1 cellular context compared by ENCODE assay signal in the genomic region with DNA sequence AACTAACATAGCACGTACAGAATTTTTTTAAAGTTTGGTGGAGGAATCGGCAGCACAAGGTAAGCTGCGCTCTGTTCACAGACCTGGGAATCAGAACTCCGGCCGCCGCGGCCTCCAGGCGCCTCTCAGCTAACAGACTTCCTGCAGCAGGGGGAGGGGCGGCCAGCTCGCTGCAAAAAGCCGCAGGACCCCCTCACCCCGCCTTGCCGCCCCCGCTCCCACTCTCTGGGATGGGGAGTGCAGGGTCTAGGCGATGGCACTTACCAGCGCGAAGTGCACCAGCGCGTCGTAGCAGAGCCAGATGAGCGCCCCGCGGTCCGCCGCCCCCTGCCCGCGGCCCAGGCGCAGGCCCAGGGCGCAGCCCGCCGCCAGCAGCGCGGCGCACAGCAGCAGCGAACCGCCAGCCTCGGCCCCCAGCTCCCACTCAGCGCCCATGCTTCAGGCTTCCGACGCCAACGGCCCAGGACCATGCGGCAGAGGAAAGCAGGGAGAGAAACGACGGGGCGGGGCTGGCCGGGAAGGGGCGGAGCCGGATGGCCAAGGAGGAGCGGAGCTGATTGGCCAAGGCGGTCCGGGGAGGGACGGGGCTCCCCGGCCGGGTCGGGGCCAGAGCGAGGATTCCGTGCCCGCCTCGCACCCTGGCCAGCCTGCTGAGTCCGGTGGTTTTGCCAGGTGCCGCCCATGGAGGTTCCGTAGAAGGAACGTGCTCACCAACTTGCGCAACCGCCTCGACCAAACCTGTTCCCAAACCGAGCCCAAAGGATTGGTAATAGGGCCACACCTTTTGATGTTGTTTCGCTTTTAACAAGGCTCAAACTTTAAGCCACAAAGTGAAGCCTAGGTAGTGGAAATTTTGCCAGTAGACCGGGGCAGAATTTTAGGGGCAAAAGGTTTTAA.
TF ChIP-seq lines count a peak whose summit lies in the region.

A gene (minus strand): TSS at position 497 of the 897 bp plus-strand sequence. CDS start 62 bp downstream, at position 435.

TF ChIP-seq in HepG2, 621 proteins besides CTCF, POLR2A, EP300 and RAD21 (continued from another document and continues in another):
- TF ChIP-seq, protein P1, sequence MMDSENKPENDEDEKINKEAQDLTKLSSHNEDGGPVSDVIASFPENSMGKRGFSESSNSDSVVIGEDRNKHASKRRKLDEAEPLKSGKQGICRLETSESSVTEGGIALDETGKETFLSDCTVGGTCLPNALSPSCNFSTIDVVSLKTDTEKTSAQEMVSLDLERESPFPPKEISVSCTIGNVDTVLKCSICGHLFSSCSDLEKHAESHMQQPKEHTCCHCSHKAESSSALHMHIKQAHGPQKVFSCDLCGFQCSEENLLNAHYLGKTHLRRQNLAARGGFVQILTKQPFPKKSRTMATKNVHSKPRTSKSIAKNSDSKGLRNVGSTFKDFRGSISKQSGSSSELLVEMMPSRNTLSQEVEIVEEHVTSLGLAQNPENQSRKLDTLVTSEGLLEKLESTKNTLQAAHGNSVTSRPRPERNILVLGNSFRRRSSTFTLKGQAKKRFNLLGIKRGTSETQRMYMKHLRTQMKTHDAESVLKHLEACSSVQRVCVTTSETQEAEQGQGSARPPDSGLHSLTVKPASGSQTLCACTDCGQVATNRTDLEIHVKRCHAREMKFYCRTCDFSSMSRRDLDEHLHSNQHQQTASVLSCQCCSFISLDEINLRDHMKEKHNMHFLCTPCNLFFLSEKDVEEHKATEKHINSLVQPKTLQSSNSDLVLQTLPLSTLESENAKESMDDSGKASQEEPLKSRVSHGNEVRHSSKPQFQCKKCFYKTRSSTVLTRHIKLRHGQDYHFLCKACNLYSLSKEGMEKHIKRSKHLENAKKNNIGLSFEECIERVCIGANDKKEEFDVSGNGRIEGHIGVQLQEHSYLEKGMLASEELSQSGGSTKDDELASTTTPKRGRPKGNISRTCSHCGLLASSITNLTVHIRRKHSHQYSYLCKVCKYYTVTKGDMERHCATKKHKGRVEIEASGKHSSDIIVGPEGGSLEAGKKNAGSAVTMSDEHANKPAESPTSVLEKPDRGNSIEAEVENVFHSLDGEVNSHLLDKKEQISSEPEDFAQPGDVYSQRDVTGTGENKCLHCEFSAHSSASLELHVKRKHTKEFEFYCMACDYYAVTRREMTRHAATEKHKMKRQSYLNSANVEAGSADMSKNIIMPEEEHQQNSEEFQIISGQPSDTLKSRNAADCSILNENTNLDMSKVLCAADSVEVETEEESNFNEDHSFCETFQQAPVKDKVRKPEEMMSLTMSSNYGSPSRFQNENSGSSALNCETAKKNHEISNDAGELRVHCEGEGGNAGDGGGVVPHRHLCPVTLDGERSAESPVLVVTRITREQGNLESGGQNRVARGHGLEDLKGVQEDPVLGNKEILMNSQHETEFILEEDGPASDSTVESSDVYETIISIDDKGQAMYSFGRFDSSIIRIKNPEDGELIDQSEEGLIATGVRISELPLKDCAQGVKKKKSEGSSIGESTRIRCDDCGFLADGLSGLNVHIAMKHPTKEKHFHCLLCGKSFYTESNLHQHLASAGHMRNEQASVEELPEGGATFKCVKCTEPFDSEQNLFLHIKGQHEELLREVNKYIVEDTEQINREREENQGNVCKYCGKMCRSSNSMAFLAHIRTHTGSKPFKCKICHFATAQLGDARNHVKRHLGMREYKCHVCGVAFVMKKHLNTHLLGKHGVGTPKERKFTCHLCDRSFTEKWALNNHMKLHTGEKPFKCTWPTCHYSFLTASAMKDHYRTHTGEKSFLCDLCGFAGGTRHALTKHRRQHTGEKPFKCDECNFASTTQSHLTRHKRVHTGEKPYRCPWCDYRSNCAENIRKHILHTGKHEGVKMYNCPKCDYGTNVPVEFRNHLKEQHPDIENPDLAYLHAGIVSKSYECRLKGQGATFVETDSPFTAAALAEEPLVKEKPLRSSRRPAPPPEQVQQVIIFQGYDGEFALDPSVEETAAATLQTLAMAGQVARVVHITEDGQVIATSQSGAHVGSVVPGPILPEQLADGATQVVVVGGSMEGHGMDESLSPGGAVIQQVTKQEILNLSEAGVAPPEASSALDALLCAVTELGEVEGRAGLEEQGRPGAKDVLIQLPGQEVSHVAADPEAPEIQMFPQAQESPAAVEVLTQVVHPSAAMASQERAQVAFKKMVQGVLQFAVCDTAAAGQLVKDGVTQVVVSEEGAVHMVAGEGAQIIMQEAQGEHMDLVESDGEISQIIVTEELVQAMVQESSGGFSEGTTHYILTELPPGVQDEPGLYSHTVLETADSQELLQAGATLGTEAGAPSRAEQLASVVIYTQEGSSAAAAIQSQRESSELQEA (CRISPR knock-in tag; IDR thresholded peaks at IDR 0.05; ENCODE audit: not compliant biosample characterization), result no peak
- TF ChIP-seq, protein P2, sequence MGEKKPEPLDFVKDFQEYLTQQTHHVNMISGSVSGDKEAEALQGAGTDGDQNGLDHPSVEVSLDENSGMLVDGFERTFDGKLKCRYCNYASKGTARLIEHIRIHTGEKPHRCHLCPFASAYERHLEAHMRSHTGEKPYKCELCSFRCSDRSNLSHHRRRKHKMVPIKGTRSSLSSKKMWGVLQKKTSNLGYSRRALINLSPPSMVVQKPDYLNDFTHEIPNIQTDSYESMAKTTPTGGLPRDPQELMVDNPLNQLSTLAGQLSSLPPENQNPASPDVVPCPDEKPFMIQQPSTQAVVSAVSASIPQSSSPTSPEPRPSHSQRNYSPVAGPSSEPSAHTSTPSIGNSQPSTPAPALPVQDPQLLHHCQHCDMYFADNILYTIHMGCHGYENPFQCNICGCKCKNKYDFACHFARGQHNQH (CRISPR knock-in tag; IDR thresholded peaks at IDR 0.05), result no peak; the same call in none of the 2 replicates
- TF ChIP-seq, protein P3, sequence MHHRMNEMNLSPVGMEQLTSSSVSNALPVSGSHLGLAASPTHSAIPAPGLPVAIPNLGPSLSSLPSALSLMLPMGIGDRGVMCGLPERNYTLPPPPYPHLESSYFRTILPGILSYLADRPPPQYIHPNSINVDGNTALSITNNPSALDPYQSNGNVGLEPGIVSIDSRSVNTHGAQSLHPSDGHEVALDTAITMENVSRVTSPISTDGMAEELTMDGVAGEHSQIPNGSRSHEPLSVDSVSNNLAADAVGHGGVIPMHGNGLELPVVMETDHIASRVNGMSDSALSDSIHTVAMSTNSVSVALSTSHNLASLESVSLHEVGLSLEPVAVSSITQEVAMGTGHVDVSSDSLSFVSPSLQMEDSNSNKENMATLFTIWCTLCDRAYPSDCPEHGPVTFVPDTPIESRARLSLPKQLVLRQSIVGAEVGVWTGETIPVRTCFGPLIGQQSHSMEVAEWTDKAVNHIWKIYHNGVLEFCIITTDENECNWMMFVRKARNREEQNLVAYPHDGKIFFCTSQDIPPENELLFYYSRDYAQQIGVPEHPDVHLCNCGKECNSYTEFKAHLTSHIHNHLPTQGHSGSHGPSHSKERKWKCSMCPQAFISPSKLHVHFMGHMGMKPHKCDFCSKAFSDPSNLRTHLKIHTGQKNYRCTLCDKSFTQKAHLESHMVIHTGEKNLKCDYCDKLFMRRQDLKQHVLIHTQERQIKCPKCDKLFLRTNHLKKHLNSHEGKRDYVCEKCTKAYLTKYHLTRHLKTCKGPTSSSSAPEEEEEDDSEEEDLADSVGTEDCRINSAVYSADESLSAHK (CRISPR knock-in tag; IDR thresholded peaks at IDR 0.05; ENCODE audit: borderline replicate concordance), result no peak; the same call in 1 of the 2 replicates
- peak; percentile 39; the same call in 1 of the 2 replicates for TF ChIP-seq ELF1 (CRISPR knock-in tag; IDR thresholded peaks at IDR 0.05)
- peak; percentile 95 for TF ChIP-seq MEIS2 (CRISPR knock-in tag; IDR thresholded peaks at IDR 0.05)
- peak; percentile 83; the same call in 1 of the 2 replicates for TF ChIP-seq GABPB1 (CRISPR knock-in tag; IDR thresholded peaks at IDR 0.05)
- TF ChIP-seq CENPT (CRISPR knock-in tag; IDR thresholded peaks at IDR 0.05; ENCODE audit: low read depth), result peak; percentile 87
- TF ChIP-seq KDM1A (CRISPR knock-in tag; IDR thresholded peaks at IDR 0.05), result no peak; the same call in 1 of the 2 replicates
- TF ChIP-seq ZNF205 (CRISPR knock-in tag; IDR thresholded peaks at IDR 0.05), result peak; percentile 63; the same call in 1 of the 2 replicates
- no peak for TF ChIP-seq ELF4 (CRISPR knock-in tag; IDR thresholded peaks at IDR 0.05; ENCODE audit: borderline replicate concordance)
- TF ChIP-seq, protein P4, sequence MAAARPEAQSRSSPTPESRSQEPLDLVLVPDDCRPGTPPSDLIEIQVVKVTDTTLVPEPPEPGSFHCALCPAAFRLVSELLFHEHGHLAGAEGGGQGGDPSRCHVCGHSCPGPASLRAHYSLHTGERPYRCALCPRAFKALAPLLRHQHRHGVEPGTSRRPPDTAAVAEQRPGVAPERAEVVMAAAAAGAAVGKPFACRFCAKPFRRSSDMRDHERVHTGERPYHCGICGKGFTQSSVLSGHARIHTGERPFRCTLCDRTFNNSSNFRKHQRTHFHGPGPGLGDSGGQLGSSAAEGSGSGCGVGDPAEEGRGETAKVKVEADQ (CRISPR knock-in tag; IDR thresholded peaks at IDR 0.05; ENCODE audit: borderline replicate concordance), result peak; percentile 85; the same call in 1 of the 2 replicates
- no peak for TF ChIP-seq ZNF720 (CRISPR knock-in tag; IDR thresholded peaks at IDR 0.05)
- peak; percentile 84 for TF ChIP-seq KMT2B (CRISPR knock-in tag; IDR thresholded peaks at IDR 0.05)
- TF ChIP-seq IKZF1 (IDR thresholded peaks at IDR 0.05), result no peak
- TF ChIP-seq, protein P5, sequence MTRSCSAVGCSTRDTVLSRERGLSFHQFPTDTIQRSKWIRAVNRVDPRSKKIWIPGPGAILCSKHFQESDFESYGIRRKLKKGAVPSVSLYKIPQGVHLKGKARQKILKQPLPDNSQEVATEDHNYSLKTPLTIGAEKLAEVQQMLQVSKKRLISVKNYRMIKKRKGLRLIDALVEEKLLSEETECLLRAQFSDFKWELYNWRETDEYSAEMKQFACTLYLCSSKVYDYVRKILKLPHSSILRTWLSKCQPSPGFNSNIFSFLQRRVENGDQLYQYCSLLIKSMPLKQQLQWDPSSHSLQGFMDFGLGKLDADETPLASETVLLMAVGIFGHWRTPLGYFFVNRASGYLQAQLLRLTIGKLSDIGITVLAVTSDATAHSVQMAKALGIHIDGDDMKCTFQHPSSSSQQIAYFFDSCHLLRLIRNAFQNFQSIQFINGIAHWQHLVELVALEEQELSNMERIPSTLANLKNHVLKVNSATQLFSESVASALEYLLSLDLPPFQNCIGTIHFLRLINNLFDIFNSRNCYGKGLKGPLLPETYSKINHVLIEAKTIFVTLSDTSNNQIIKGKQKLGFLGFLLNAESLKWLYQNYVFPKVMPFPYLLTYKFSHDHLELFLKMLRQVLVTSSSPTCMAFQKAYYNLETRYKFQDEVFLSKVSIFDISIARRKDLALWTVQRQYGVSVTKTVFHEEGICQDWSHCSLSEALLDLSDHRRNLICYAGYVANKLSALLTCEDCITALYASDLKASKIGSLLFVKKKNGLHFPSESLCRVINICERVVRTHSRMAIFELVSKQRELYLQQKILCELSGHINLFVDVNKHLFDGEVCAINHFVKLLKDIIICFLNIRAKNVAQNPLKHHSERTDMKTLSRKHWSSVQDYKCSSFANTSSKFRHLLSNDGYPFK (CRISPR knock-in tag; IDR thresholded peaks at IDR 0.05; ENCODE audit: borderline replicate concordance), result 0 out of 2 replicates have a peak, but pooled peaks have one; percentile 60
- TF ChIP-seq ZNF451 (CRISPR knock-in tag; IDR thresholded peaks at IDR 0.05), result peak; percentile 93
- TF ChIP-seq ZNF598 (CRISPR knock-in tag; IDR thresholded peaks at IDR 0.05; ENCODE audit: borderline replicate concordance), result 0 out of 2 replicates have a peak, but pooled peaks have one; percentile 26
- TF ChIP-seq, protein P6, sequence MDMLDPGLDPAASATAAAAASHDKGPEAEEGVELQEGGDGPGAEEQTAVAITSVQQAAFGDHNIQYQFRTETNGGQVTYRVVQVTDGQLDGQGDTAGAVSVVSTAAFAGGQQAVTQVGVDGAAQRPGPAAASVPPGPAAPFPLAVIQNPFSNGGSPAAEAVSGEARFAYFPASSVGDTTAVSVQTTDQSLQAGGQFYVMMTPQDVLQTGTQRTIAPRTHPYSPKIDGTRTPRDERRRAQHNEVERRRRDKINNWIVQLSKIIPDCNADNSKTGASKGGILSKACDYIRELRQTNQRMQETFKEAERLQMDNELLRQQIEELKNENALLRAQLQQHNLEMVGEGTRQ (IDR thresholded peaks at IDR 0.05; ENCODE audit: low read depth, low read length), result no peak
- TF ChIP-seq, protein P6 (CRISPR knock-in tag; IDR thresholded peaks at IDR 0.05; ENCODE audit: borderline replicate concordance), result no peak
- no peak for TF ChIP-seq ZNF878 (CRISPR knock-in tag; IDR thresholded peaks at IDR 0.05)
- TF ChIP-seq SMARCC2 (IDR thresholded peaks at IDR 0.05), result no peak
- 0 out of 2 replicates have a peak, but pooled peaks have one; percentile 15 for TF ChIP-seq RELA (CRISPR knock-in tag; IDR thresholded peaks at IDR 0.05)
- peak; percentile 67 for TF ChIP-seq ELF3 (CRISPR knock-in tag; IDR thresholded peaks at IDR 0.05)
- peak; percentile 96 for TF ChIP-seq RBFOX2 (IDR thresholded peaks at IDR 0.05; ENCODE audit: low read depth, low read length)
- TF ChIP-seq ZNF670 (CRISPR knock-in tag; IDR thresholded peaks at IDR 0.05; ENCODE audit: borderline replicate concordance), result 0 out of 2 replicates have a peak, but pooled peaks have one; percentile 59
- TF ChIP-seq, protein P7, sequence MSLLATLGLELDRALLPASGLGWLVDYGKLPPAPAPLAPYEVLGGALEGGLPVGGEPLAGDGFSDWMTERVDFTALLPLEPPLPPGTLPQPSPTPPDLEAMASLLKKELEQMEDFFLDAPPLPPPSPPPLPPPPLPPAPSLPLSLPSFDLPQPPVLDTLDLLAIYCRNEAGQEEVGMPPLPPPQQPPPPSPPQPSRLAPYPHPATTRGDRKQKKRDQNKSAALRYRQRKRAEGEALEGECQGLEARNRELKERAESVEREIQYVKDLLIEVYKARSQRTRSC (CRISPR knock-in tag; IDR thresholded peaks at IDR 0.05; ENCODE audit: low read depth), result no peak
